ENCODE assay signal across 8 cellular contexts in the genomic region with DNA sequence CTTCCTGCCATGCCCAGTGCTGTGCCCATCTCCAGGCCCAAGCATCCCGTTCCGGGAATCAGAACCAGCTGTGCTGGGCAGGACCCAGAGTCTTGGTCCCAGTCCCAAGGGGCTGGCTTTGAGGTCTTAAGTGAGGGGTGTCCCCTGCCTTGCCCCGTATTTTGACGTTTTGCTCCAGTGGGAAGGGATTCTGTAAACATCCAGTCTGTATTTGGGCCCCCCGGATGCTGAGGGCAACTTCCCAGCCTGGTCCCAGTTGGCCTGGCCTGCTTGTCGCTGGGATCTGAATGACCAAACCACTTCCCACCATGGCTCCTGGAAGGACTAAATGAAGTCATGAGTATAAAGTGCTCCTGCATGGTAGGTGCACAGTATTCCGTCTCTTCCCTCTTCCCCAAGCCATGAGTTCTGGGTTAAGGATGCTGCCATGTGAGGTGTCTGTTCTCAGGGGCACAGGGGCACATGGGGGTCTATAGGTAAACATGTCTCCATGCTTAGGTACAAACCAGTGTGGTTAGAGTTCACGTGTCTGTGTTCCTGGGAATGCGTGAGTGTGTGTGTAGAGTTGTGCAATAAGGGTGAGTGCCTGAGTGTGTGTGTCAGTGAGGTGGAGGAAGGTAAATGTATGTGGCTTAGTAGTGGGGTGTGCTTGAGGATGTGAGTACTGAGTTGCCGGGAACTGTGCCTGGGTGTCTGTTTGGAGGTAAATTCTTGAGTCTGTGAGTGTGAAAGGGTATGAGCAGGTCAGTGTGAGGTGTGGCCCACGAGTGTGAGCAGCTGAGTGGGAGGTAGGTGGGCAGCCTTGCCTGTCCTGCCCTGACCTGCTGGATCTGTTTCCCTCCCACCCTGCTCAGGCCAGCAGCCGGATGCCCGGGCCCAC. TPM values are rescaled to one million over a fixed set of nuclear protein-coding genes. Genes with fewer than 3 reads are reported as not detected.
DNase-seq lines count a peak whose midpoint lies in the region; ATAC-seq, FAIRE-seq and TF ChIP-seq lines count a peak whose summit lies in the region.

No MANE protein-coding gene starts in this region.

- H2AK5ac ChIP-seq in mesendoderm (ENCODE audit: low read length) = peak overlapping the region; percentile 35

- no peak for TF ChIP-seq CTCF in A673 (conservative IDR thresholded peaks at IDR 0.05; ENCODE audit: low read depth, low read length)
- no peak for TF ChIP-seq CTCF in K562 (IDR thresholded peaks at IDR 0.05 in 2 of 3, conservative IDR thresholded peaks at IDR 0.05 in 1 of 3; ENCODE audit: insufficient read depth in 2 of 3, low read depth in 1 of 3, low read length in 3 of 3)

- CTCF ChIA-PET in A673 (lab: Charles Lee) (no interaction called here), K562 (lab: Yijun Ruan, JAX; ENCODE audit: low intra/inter-chr PET ratio) (no interaction called here)

- peaks cover 26% of the 10 kb centered on the region for H3K4me1 ChIP-seq in A673 (ENCODE audit: insufficient read depth, low read length, poor library complexity, severe bottlenecking)
- peaks cover 48 to 83% of the 10 kb centered on the region in 2 experiments for H3K4me1 ChIP-seq in K562 (replicated peaks in 1 of 2; ENCODE audit: control insufficient read depth in 2 of 2, insufficient read depth in 2 of 2, low read length in 2 of 2)
- H3K4me1 ChIP-seq in mesendoderm (ENCODE audit: control insufficient read depth, low read depth, low read length) = peaks cover 2% of the 10 kb centered on the region

- no peak overlapping the region for H2BK120ac ChIP-seq in mesendoderm (ENCODE audit: low read depth, low read length)

- TF ChIP-seq RAD21 in K562 (CRISPR knock-in tag; conservative IDR thresholded peaks at IDR 0.05 in 1 of 2, IDR thresholded peaks at IDR 0.05 in 1 of 2) = no peak

- DNase-seq in A673 (ENCODE audit: low spot score) (no peak), HT1080 (ENCODE audit: low read depth) (peak; percentile 18), K562 (ENCODE audit: extremely low read depth in 1 of 4, low spot score in 3 of 4) (no peak), mesendoderm (no peak), 8988T (no peak), DMS153 treated with DMSO at 0.1 percent for 48 hours (lab: John Stamatoyannopoulos, UW; ENCODE audit: unreplicated experiment) (no peak)
- DNase-seq in NK-92 treated with Interleukin-12 subunit alpha and Interleukin-12 subunit beta, amount 100 ng/mL, for 24 hours (lab: John Stamatoyannopoulos, UW) = no peak
- DNase-seq in activated effector memory CD4-positive, alpha-beta T cell treated with Interleukin-2 at 50 U/mL for 16 hours = no peak

- H3K4ac ChIP-seq in mesendoderm (ENCODE audit: low read depth, low read length) = no peak overlapping the region

- H4K20me1 ChIP-seq in K562 (replicated peaks; ENCODE audit: control insufficient read depth, insufficient read depth, low read length) = peaks cover 32% of the 10 kb centered on the region

- peak overlapping the region; percentile 86 for H3K4me2 ChIP-seq in K562 (ENCODE audit: insufficient read depth, low read length)
- H3K4me2 ChIP-seq in mesendoderm (ENCODE audit: low read length) = peak overlapping the region; percentile 37

- peak overlapping the region; percentile 65 for H3K4me3 ChIP-seq in A673 (ENCODE audit: low read depth, low read length, poor library complexity, severe bottlenecking)
- peak overlapping the region; percentile 47 for H3K4me3 ChIP-seq in K562
- H3K4me3 ChIP-seq in mesendoderm (ENCODE audit: low read length) = peak overlapping the region; percentile 21

- POLR2A ChIA-PET in A673 (lab: Charles Lee; ENCODE audit: low non-redundant PET) = no interaction called here
- POLR2A ChIA-PET in K562 (lab: Yijun Ruan, JAX) = interaction anchor here (0.5 to 1.1 kb wide), 4 partner anchors 8 to 12 kb away, joined by 3 to 4 read pairs (median 3); no protein-coding TSS in a partner anchor

- H3K18ac ChIP-seq in mesendoderm (ENCODE audit: low read length) = no peak overlapping the region

- H3K36me3 ChIP-seq in A673 (ENCODE audit: insufficient read depth, low read length, poor library complexity, severe bottlenecking) (peaks cover 35% of the 10 kb centered on the region), K562 (ENCODE audit: control insufficient read depth, insufficient read depth, low read length) (peaks cover 80% of the 10 kb centered on the region), mesendoderm (ENCODE audit: control insufficient read depth, insufficient read depth, low read length) (peaks cover 7% of the 10 kb centered on the region)

- ATAC-seq in K562 = no peak

- intact Hi-C loops in A673 (cut with micrococcal nuclease; ENCODE audit: unreplicated experiment) = no loop called here
- intact Hi-C loops in K562 (cut with micrococcal nuclease) = no loop called here

- no peak overlapping the region for H4K5ac ChIP-seq in mesendoderm (ENCODE audit: low read length)

- TF ChIP-seq POLR2A in K562 (conservative IDR thresholded peaks at IDR 0.05) = 0 out of 2 replicates have a peak, but pooled peaks have one; percentile 27

- no peak overlapping the region for H2BK5ac ChIP-seq in mesendoderm (ENCODE audit: low read length)

- no peak overlapping the region for H2BK15ac ChIP-seq in mesendoderm (replicated peaks; ENCODE audit: low read depth)

- TSS peak; percentile 12 for BruUV-seq in A673 (replicated peaks; lab: Mats Ljungman, UMichigan)
- no TSS peak for BruUV-seq in K562 (replicated peaks; lab: Mats Ljungman, UMichigan)

- peaks cover 73% of the 10 kb centered on the region for H3K79me2 ChIP-seq in K562 (ENCODE audit: control insufficient read depth, insufficient read depth, low read length)
- peaks cover 13% of the 10 kb centered on the region for H3K79me2 ChIP-seq in mesendoderm (ENCODE audit: control insufficient read depth, insufficient read depth, low read length)

- in situ Hi-C loops in K562 (cut with MboI) = no loop called here

- no peak overlapping the region for H4K8ac ChIP-seq in mesendoderm (ENCODE audit: low read depth, low read length)

- no peak for TF ChIP-seq EP300 in K562 (IDR thresholded peaks at IDR 0.05; ENCODE audit: low read length)

- H3K9me1 ChIP-seq in K562 (ENCODE audit: control insufficient read depth, insufficient read depth, low read length) = peaks cover 21% of the 10 kb centered on the region

- peaks cover 37% of the 10 kb centered on the region for H3K79me1 ChIP-seq in mesendoderm (ENCODE audit: low read length)

- no peaks in the 10 kb centered on the region for H3K27me3 ChIP-seq in A673 (replicated peaks; ENCODE audit: insufficient read depth, low read depth, low read length, poor library complexity)
- no peaks in the 10 kb centered on the region for H3K27me3 ChIP-seq in K562 (ENCODE audit: control insufficient read depth in 2 of 2, insufficient read depth in 2 of 2, low read length in 2 of 2)
- no peaks in the 10 kb centered on the region for H3K27me3 ChIP-seq in mesendoderm (ENCODE audit: insufficient read depth, low read length, poor library complexity)

- H3K9ac ChIP-seq in K562 (ENCODE audit: insufficient read depth in 1 of 2, low read depth in 2 of 2, low read length in 2 of 2) = peak overlapping the region; percentile 75 to 99
- peak overlapping the region; percentile 74 for H3K9ac ChIP-seq in mesendoderm (ENCODE audit: low read length)

- H3K23ac ChIP-seq in mesendoderm (ENCODE audit: low read length) = no peak overlapping the region

- peak; percentile 86 for FAIRE-seq in K562 (lab: Jason Lieb, UNC)

- H2AFZ ChIP-seq in K562 (ENCODE audit: low read depth, low read length) = peak overlapping the region; percentile 17; the same call in 1 of the 2 replicates

- 33% methylated on average over 13 of the region's 13 CpGs for WGBS in K562 (ENCODE audit: insufficient coverage, low coverage, missing lambda C conversion rate)
- no CpG with 5 or more reads among the region's 13 CpGs for WGBS in mesendoderm (ENCODE audit: extremely low coverage, insufficient coverage, low lambda C conversion rate)

- peak overlapping the region; percentile 85 for H3K27ac ChIP-seq in A673 (ENCODE audit: low read depth, low read length, poor library complexity, severe bottlenecking)
- H3K27ac ChIP-seq in K562 (ENCODE audit: extremely low read depth, low read depth, low read length) = peak overlapping the region; percentile 79
- no peak overlapping the region for H3K27ac ChIP-seq in mesendoderm (ENCODE audit: low read depth, low read length)

- peak overlapping the region; percentile 92 for H3K56ac ChIP-seq in mesendoderm (ENCODE audit: low read length)

- H3K9me3 ChIP-seq in A673 (ENCODE audit: low read depth, low read length, poor library complexity, severe bottlenecking) (no peaks in the 10 kb centered on the region), K562 (replicated peaks; ENCODE audit: control insufficient read depth, insufficient read depth, low read depth, low read length) (no peaks in the 10 kb centered on the region)

RNA-seq across cellular contexts. Expression of a gene that starts 1.5 kb away (rescaled TPM):
- total RNA-seq in A673 (2021) = 71.5 and 76.4 TPM in 2 replicates
- total RNA-seq in HT1080 (2014; rRNA removed; shearing (Covaris generic)) = 119 and 133 TPM in 2 replicates
- polyA plus RNA-seq in HT1080 (2015; cell fraction: cytosol; rRNA removed) = 82.9 and 108 TPM in 2 replicates
- polyA plus RNA-seq in HT1080 (2015; cell fraction: nucleus; rRNA removed) = 54.3 and 60.5 TPM in 2 replicates
- 27.8 and 57.7 TPM in 2 replicates for total RNA-seq in K562 (2011; cell fraction: chromatin; rRNA removed; ENCODE audit: low replicate concordance)
- total RNA-seq in K562 (2011; cell fraction: nucleolus; rRNA removed) = 51.2 and 57.7 TPM in 2 replicates
- total RNA-seq in K562 (2011; cell fraction: nucleoplasm; rRNA removed) = 45.8 and 54.2 TPM in 2 replicates
- total RNA-seq in K562 (2014; rRNA removed) = 86.8 and 116 TPM in 2 replicates
- 23.4 and 31.0 TPM in 2 replicates for total RNA-seq in K562 (2014; rRNA removed; fragmentation: Illumina TruSeq; extraction: Trizol)
- 43.8 and 45.9 TPM in 2 replicates for total RNA-seq in K562 (2015; rRNA removed; fragmentation: Illumina TruSeq; extraction: Trizol)
- 76.2 and 78.0 TPM in 2 replicates for total RNA-seq in K562 (2021)
- 39.0 and 43.9 TPM in 2 replicates for polyA plus RNA-seq in K562 (2011; rRNA removed)
- 78.6 and 206 TPM in 2 replicates for polyA plus RNA-seq in K562 (2011; cell fraction: cytosol; rRNA removed)
- 55.1 and 117 TPM in 2 replicates for polyA plus RNA-seq in K562 (2011; cell fraction: nucleus; rRNA removed)
- 44.8 and 50.7 TPM in 2 replicates for polyA plus RNA-seq in K562 (2012)
- polyA plus RNA-seq in K562 (2014; fragmentation: Illumina TruSeq; extraction: Trizol) = 63.7 and 69.7 TPM in 2 replicates
- polyA plus RNA-seq in K562 (2014; fragmentation: Nextera tagmentation; extraction: Ambion mirVana) = 1 to 10 TPM; 1.3 to 2.8 TPM
- polyA plus RNA-seq in K562 (2014; rRNA removed) = 71.9 and 85.4 TPM in 2 replicates
- polyA minus RNA-seq in K562 (2011; rRNA and poly(A)+ RNA removed) = 21.4 and 27.7 TPM in 2 replicates
- polyA minus RNA-seq in K562 (2011; cell fraction: cytosol; rRNA and poly(A)+ RNA removed) = 40.9 and 42.3 TPM in 2 replicates
- polyA minus RNA-seq in K562 (2011; cell fraction: nucleus; rRNA and poly(A)+ RNA removed) = 26.7 and 28.3 TPM in 2 replicates
- 50.4 TPM for polyA plus RNA-seq in mesendoderm (2013, experiment 1 of 2)
- 49.5 TPM for polyA plus RNA-seq in mesendoderm (2013, experiment 2 of 2)

RNA-seq across cellular contexts. Expression of a gene that starts 5.7 kb away (rescaled TPM):
- total RNA-seq in A673 (2021) (153 and 181 TPM in 2 replicates), K562 (2014; rRNA removed) (296 and 328 TPM in 2 replicates), K562 (2014; rRNA removed; fragmentation: Illumina TruSeq; extraction: Trizol) (143 and 167 TPM in 2 replicates), K562 (2015; rRNA removed; fragmentation: Illumina TruSeq; extraction: Trizol) (196 and 203 TPM in 2 replicates), K562 (2021) (279 and 286 TPM in 2 replicates)
- 176 and 229 TPM in 2 replicates for total RNA-seq in HT1080 (2014; rRNA removed; shearing (Covaris generic))
- 138 and 168 TPM in 2 replicates for polyA plus RNA-seq in HT1080 (2015; cell fraction: cytosol; rRNA removed)
- 83.7 and 107 TPM in 2 replicates for polyA plus RNA-seq in HT1080 (2015; cell fraction: nucleus; rRNA removed)
- 240 and 478 TPM in 2 replicates for total RNA-seq in K562 (2011; cell fraction: chromatin; rRNA removed; ENCODE audit: low replicate concordance)
- 771 and 1,062 TPM in 2 replicates for total RNA-seq in K562 (2011; cell fraction: nucleolus; rRNA removed)
- total RNA-seq in K562 (2011; cell fraction: nucleoplasm; rRNA removed) = 571 and 616 TPM in 2 replicates
- polyA plus RNA-seq in K562 (2011; rRNA removed) (220 and 288 TPM in 2 replicates), K562 (2014; fragmentation: Illumina TruSeq; extraction: Trizol) (186 and 195 TPM in 2 replicates), K562 (2014; fragmentation: Nextera tagmentation; extraction: Ambion mirVana) (100 to 1,000 TPM; 137 to 276 TPM), K562 (2014; rRNA removed) (282 and 348 TPM in 2 replicates)
- polyA plus RNA-seq in K562 (2011; cell fraction: cytosol; rRNA removed) = 552 and 632 TPM in 2 replicates
- 601 and 849 TPM in 2 replicates for polyA plus RNA-seq in K562 (2011; cell fraction: nucleus; rRNA removed)
- 179 and 264 TPM in 2 replicates for polyA plus RNA-seq in K562 (2012)
- polyA minus RNA-seq in K562 (2011; rRNA and poly(A)+ RNA removed) = 127 and 130 TPM in 2 replicates
- polyA minus RNA-seq in K562 (2011; cell fraction: cytosol; rRNA and poly(A)+ RNA removed) = 83.6 and 86.7 TPM in 2 replicates
- polyA minus RNA-seq in K562 (2011; cell fraction: nucleus; rRNA and poly(A)+ RNA removed) = 102 and 149 TPM in 2 replicates
- polyA plus RNA-seq in mesendoderm (2013, experiment 1 of 2) = 56.2 TPM
- polyA plus RNA-seq in mesendoderm (2013, experiment 2 of 2) = 55.4 TPM

RNA-seq across cellular contexts. Expression of a gene that starts 10.7 kb away (rescaled TPM):
- total RNA-seq in A673 (2021) (44.8 and 52.8 TPM in 2 replicates), K562 (2014; rRNA removed) (87.5 and 122 TPM in 2 replicates), K562 (2014; rRNA removed; fragmentation: Illumina TruSeq; extraction: Trizol) (31.9 and 39.4 TPM in 2 replicates), K562 (2015; rRNA removed; fragmentation: Illumina TruSeq; extraction: Trizol) (66.8 and 68.1 TPM in 2 replicates), K562 (2021) (94.1 and 97.3 TPM in 2 replicates)
- 91.4 and 100 TPM in 2 replicates for total RNA-seq in HT1080 (2014; rRNA removed; shearing (Covaris generic))
- 47.5 and 54.8 TPM in 2 replicates for polyA plus RNA-seq in HT1080 (2015; cell fraction: cytosol; rRNA removed)
- 134 and 144 TPM in 2 replicates for polyA plus RNA-seq in HT1080 (2015; cell fraction: nucleus; rRNA removed)
- 110 and 268 TPM in 2 replicates for total RNA-seq in K562 (2011; cell fraction: chromatin; rRNA removed; ENCODE audit: low replicate concordance)
- total RNA-seq in K562 (2011; cell fraction: nucleolus; rRNA removed) = 191 and 199 TPM in 2 replicates
- 123 and 150 TPM in 2 replicates for total RNA-seq in K562 (2011; cell fraction: nucleoplasm; rRNA removed)
- polyA plus RNA-seq in K562 (2011; rRNA removed) (63.1 and 71.2 TPM in 2 replicates), K562 (2014; fragmentation: Illumina TruSeq; extraction: Trizol) (81.1 and 106 TPM in 2 replicates), K562 (2014; fragmentation: Nextera tagmentation; extraction: Ambion mirVana) (10 to 100 TPM; 17.9 to 27.0 TPM), K562 (2014; rRNA removed) (93.2 and 110 TPM in 2 replicates)
- polyA plus RNA-seq in K562 (2011; cell fraction: cytosol; rRNA removed) = 117 and 149 TPM in 2 replicates
- 379 and 380 TPM in 2 replicates for polyA plus RNA-seq in K562 (2011; cell fraction: nucleus; rRNA removed)
- 39.2 and 65.5 TPM in 2 replicates for polyA plus RNA-seq in K562 (2012)
- polyA minus RNA-seq in K562 (2011; rRNA and poly(A)+ RNA removed) = 50.3 and 52.5 TPM in 2 replicates
- polyA minus RNA-seq in K562 (2011; cell fraction: cytosol; rRNA and poly(A)+ RNA removed) = 35.5 and 48.5 TPM in 2 replicates
- polyA minus RNA-seq in K562 (2011; cell fraction: nucleus; rRNA and poly(A)+ RNA removed) = 96.7 and 113 TPM in 2 replicates
- 39.9 TPM for polyA plus RNA-seq in mesendoderm (2013, experiment 1 of 2)
- 39.4 TPM for polyA plus RNA-seq in mesendoderm (2013, experiment 2 of 2)

RNA-seq across cellular contexts. Expression of a gene that starts 10.9 kb away (rescaled TPM):
- 5.6 and 7.9 TPM in 2 replicates for total RNA-seq in A673 (2021)
- 8.4 and 9.6 TPM in 2 replicates for total RNA-seq in HT1080 (2014; rRNA removed; shearing (Covaris generic))
- 5.5 and 7.7 TPM in 2 replicates for polyA plus RNA-seq in HT1080 (2015; cell fraction: cytosol; rRNA removed)
- 17.4 and 27.5 TPM in 2 replicates for polyA plus RNA-seq in HT1080 (2015; cell fraction: nucleus; rRNA removed)
- 1.4 and 6.8 TPM in 2 replicates for total RNA-seq in K562 (2011; cell fraction: chromatin; rRNA removed; ENCODE audit: low replicate concordance)
- total RNA-seq in K562 (2011; cell fraction: nucleolus; rRNA removed) = 5.8 TPM in 2 replicates
- 4.1 and 6.1 TPM in 2 replicates for total RNA-seq in K562 (2011; cell fraction: nucleoplasm; rRNA removed)
- total RNA-seq in K562 (2014; rRNA removed) = 3.0 and 4.5 TPM in 2 replicates
- total RNA-seq in K562 (2014; rRNA removed; fragmentation: Illumina TruSeq; extraction: Trizol) = 0.70 and 1.5 TPM in 2 replicates
- 1.7 and 2.2 TPM in 2 replicates for total RNA-seq in K562 (2015; rRNA removed; fragmentation: Illumina TruSeq; extraction: Trizol)
- total RNA-seq in K562 (2021) = 4.4 and 5.2 TPM in 2 replicates
- polyA plus RNA-seq in K562 (2011; rRNA removed) = 1.3 and 2.3 TPM in 2 replicates
- 2.0 and 4.9 TPM in 2 replicates for polyA plus RNA-seq in K562 (2011; cell fraction: cytosol; rRNA removed)
- 6.8 and 13.1 TPM in 2 replicates for polyA plus RNA-seq in K562 (2011; cell fraction: nucleus; rRNA removed)
- polyA plus RNA-seq in K562 (2012) = 3.7 and 4.3 TPM in 2 replicates
- 1.5 and 3.0 TPM in 2 replicates for polyA plus RNA-seq in K562 (2014; fragmentation: Illumina TruSeq; extraction: Trizol)
- polyA plus RNA-seq in K562 (2014; fragmentation: Nextera tagmentation; extraction: Ambion mirVana) = under 1 TPM; 0.31 to 0.64 TPM
- 3.7 and 4.5 TPM in 2 replicates for polyA plus RNA-seq in K562 (2014; rRNA removed)
- polyA minus RNA-seq in K562 (2011; rRNA and poly(A)+ RNA removed) = 0.36 and 0.39 TPM in 2 replicates
- polyA minus RNA-seq in K562 (2011; cell fraction: cytosol; rRNA and poly(A)+ RNA removed) = 1.1 and 5.4 TPM in 2 replicates
- 1.7 and 2.2 TPM in 2 replicates for polyA minus RNA-seq in K562 (2011; cell fraction: nucleus; rRNA and poly(A)+ RNA removed)
- polyA plus RNA-seq in mesendoderm (2013, experiment 1 of 2) = 4.0 TPM
- 5.2 TPM for polyA plus RNA-seq in mesendoderm (2013, experiment 2 of 2)

RNA-seq across cellular contexts. Expression of a gene that starts 33.7 kb away (rescaled TPM):
- total RNA-seq in A673 (2021) = 44.1 and 53.4 TPM in 2 replicates
- total RNA-seq in HT1080 (2014; rRNA removed; shearing (Covaris generic)) = 26.6 and 28.3 TPM in 2 replicates
- polyA plus RNA-seq in HT1080 (2015; cell fraction: cytosol; rRNA removed) = 12.5 TPM in 2 replicates
- polyA plus RNA-seq in HT1080 (2015; cell fraction: nucleus; rRNA removed) = 26.4 and 32.1 TPM in 2 replicates
- 24.0 and 67.1 TPM in 2 replicates for total RNA-seq in K562 (2011; cell fraction: chromatin; rRNA removed; ENCODE audit: low replicate concordance)
- total RNA-seq in K562 (2011; cell fraction: nucleolus; rRNA removed) = 41.3 and 46.4 TPM in 2 replicates
- 28.3 and 29.6 TPM in 2 replicates for total RNA-seq in K562 (2011; cell fraction: nucleoplasm; rRNA removed)
- 17.5 and 27.9 TPM in 2 replicates for total RNA-seq in K562 (2014; rRNA removed)
- total RNA-seq in K562 (2014; rRNA removed; fragmentation: Illumina TruSeq; extraction: Trizol) = 7.8 and 10.0 TPM in 2 replicates
- total RNA-seq in K562 (2015; rRNA removed; fragmentation: Illumina TruSeq; extraction: Trizol) = 16.1 and 16.2 TPM in 2 replicates
- total RNA-seq in K562 (2021) = 28.4 and 30.8 TPM in 2 replicates
- polyA plus RNA-seq in K562 (2011; rRNA removed) = 13.9 and 19.1 TPM in 2 replicates
- 27.1 and 36.4 TPM in 2 replicates for polyA plus RNA-seq in K562 (2011; cell fraction: cytosol; rRNA removed)
- 59.2 and 89.3 TPM in 2 replicates for polyA plus RNA-seq in K562 (2011; cell fraction: nucleus; rRNA removed)
- 27.4 and 30.4 TPM in 2 replicates for polyA plus RNA-seq in K562 (2012)
- 24.7 and 27.1 TPM in 2 replicates for polyA plus RNA-seq in K562 (2014; fragmentation: Illumina TruSeq; extraction: Trizol)
- 1 to 10 TPM; 7.0 to 9.8 TPM for polyA plus RNA-seq in K562 (2014; fragmentation: Nextera tagmentation; extraction: Ambion mirVana)
- 18.6 and 22.0 TPM in 2 replicates for polyA plus RNA-seq in K562 (2014; rRNA removed)
- polyA minus RNA-seq in K562 (2011; rRNA and poly(A)+ RNA removed) = 18.8 and 24.2 TPM in 2 replicates
- polyA minus RNA-seq in K562 (2011; cell fraction: cytosol; rRNA and poly(A)+ RNA removed) = 16.5 and 21.7 TPM in 2 replicates
- polyA minus RNA-seq in K562 (2011; cell fraction: nucleus; rRNA and poly(A)+ RNA removed) = 18.4 and 22.3 TPM in 2 replicates
- 10.8 TPM for polyA plus RNA-seq in mesendoderm (2013, experiment 1 of 2)
- 9.7 TPM for polyA plus RNA-seq in mesendoderm (2013, experiment 2 of 2)
